Comparison of ENCODE assay signal across 1 cellular context in genomic region chr2:203918264-203918663, GRCh38.
TF ChIP-seq lines count a peak whose summit lies in the region.

No MANE protein-coding gene starts in this region.

TF ChIP-seq in endothelial cell of umbilical vein, 7 proteins besides CTCF, POLR2A, EP300 and RAD21:
- TF ChIP-seq MYC (IDR thresholded peaks at IDR 0.05; ENCODE audit: low read depth, low read length) (no peak), GATA2 (IDR thresholded peaks at IDR 0.05; ENCODE audit: insufficient read depth, insufficient read length, low read depth, low read length) (no peak), EZH2 (IDR thresholded peaks at IDR 0.05; ENCODE audit: borderline replicate concordance, low read depth, low read length, severe bottlenecking) (no peak), FOS (IDR thresholded peaks at IDR 0.05; ENCODE audit: borderline replicate concordance, insufficient read depth, low read length) (no peak), MAX (IDR thresholded peaks at IDR 0.05; ENCODE audit: insufficient read depth, insufficient read length) (no peak)
